In genomic region chr20:18128574-18128973, GRCh38 we compare ENCODE assay signal across 8 cellular contexts. TPM values are rescaled to one million over a fixed set of nuclear protein-coding genes. Genes with fewer than 3 reads are reported as not detected.
A peak's percentile ranks its signal among the peaks of the same experiment; 100 is the strongest.
DNase-seq lines count a peak whose midpoint lies in the region; ATAC-seq and TF ChIP-seq lines count a peak whose summit lies in the region.
"Not testable (repeated sequence)": the region's sequence is repeated elsewhere in the genome, so short reads cannot be mapped to it uniquely, and the experiment has no call there.

No MANE protein-coding gene starts in this region.

- POLR2A ChIA-PET in CD4-positive, alpha-beta memory T cell (lab: Charles Lee; ENCODE audit: partially characterized antibody); activated CD8-positive, alpha-beta T cell treated with anti-CD3 and anti-CD28 coated beads, Interleukin-2, amount 10 ng/mL, durations not matched to agents 7 days and 5 days (lab: Charles Lee): not testable (repeated sequence)

- TF ChIP-seq CTCF in NB4 (IDR thresholded peaks at IDR 0.05; ENCODE audit: low read depth, low read length), result not testable (repeated sequence)

- not testable (repeated sequence) for H3K4me1 Mint-ChIP-seq in CD4-positive, alpha-beta memory T cell; activated CD8-positive, alpha-beta T cell treated with anti-CD3 and anti-CD28 coated beads, Interleukin-2, amount 10 ng/mL, durations not matched to agents 7 days and 5 days (ENCODE audit: low read depth); activated naive CD4-positive, alpha-beta T cell treated with anti-CD3 and anti-CD28 coated beads, Interleukin-2, amount 50 U/mL, for 24 hours; naive B cell; stimulated activated naive CD8-positive, alpha-beta T cell treated with anti-CD3 and anti-CD28 coated beads, Interleukin-15, Interleukin-2, amounts not matched to agents 100 ng/mL and 50 ng/mL, for 24 hours (ENCODE audit: low read depth)

- H3K4me3 ChIP-seq in CD4-positive, alpha-beta memory T cell (ENCODE audit: low read length in 2 of 2); NB4 (ENCODE audit: low read depth, low read length): not testable (repeated sequence)

- CTCF ChIA-PET in CD4-positive, alpha-beta memory T cell (lab: Charles Lee; ENCODE audit: partially characterized antibody); activated CD8-positive, alpha-beta T cell treated with anti-CD3 and anti-CD28 coated beads, Interleukin-2, amount 10 ng/mL, durations not matched to agents 7 days and 5 days (lab: Charles Lee): not testable (repeated sequence)

- not testable (repeated sequence) for H3K27me3 Mint-ChIP-seq in CD4-positive, alpha-beta memory T cell; activated naive CD4-positive, alpha-beta T cell treated with anti-CD3 and anti-CD28 coated beads, Interleukin-2, amount 50 U/mL, for 24 hours; stimulated activated naive CD8-positive, alpha-beta T cell treated with anti-CD3 and anti-CD28 coated beads, Interleukin-15, Interleukin-2, amounts not matched to agents 100 ng/mL and 50 ng/mL, for 24 hours
- peaks cover 17% of the 10 kb centered on the region for H3K27me3 Mint-ChIP-seq in activated CD8-positive, alpha-beta T cell treated with anti-CD3 and anti-CD28 coated beads, Interleukin-2, amount 10 ng/mL, durations not matched to agents 7 days and 5 days (ENCODE audit: low read depth)
- H3K27me3 Mint-ChIP-seq in naive B cell, result peaks cover 16 to 18% (median 17%) of the 10 kb centered on the region in 3 donors

- ATAC-seq in activated CD8-positive, alpha-beta T cell treated with anti-CD3 and anti-CD28 coated beads, Interleukin-2, amount 10 ng/mL, durations not matched to agents 7 days and 5 days, result peak; percentile 33
- peak; percentile 35 to 43 for ATAC-seq in naive B cell (ENCODE audit: low read depth in 2 of 2)

- H3K36me3 Mint-ChIP-seq in CD4-positive, alpha-beta memory T cell; activated CD8-positive, alpha-beta T cell treated with anti-CD3 and anti-CD28 coated beads, Interleukin-2, amount 10 ng/mL, durations not matched to agents 7 days and 5 days (ENCODE audit: low read depth); activated naive CD4-positive, alpha-beta T cell treated with anti-CD3 and anti-CD28 coated beads, Interleukin-2, amount 50 U/mL, for 24 hours; naive B cell; stimulated activated naive CD8-positive, alpha-beta T cell treated with anti-CD3 and anti-CD28 coated beads, Interleukin-15, Interleukin-2, amounts not matched to agents 100 ng/mL and 50 ng/mL, for 24 hours (ENCODE audit: low read depth): not testable (repeated sequence)

- not testable (repeated sequence) for H3K4me1 ChIP-seq in CD4-positive, alpha-beta memory T cell (ENCODE audit: insufficient read depth, low read length)

- H3K9me3 ChIP-seq in CD4-positive, alpha-beta memory T cell (ENCODE audit: control insufficient read depth in 1 of 2, low read length in 2 of 2), result not testable (repeated sequence)

- H3K27ac ChIP-seq in CD4-positive, alpha-beta memory T cell (ENCODE audit: low read depth, low read length), result not testable (repeated sequence)

- DNase-seq in CD4-positive, alpha-beta memory T cell; naive B cell: not testable (repeated sequence)
- peak; percentile 65 for DNase-seq in KBM-7
- peak; percentile 24 for DNase-seq in NB4 (ENCODE audit: low read depth)
- DNase-seq in UCSD-AML1 (lab: John Stamatoyannopoulos, UW; ENCODE audit: unreplicated experiment), result peak; percentile 26
- DNase-seq in activated CD8-positive, alpha-beta T cell treated with anti-CD3 and anti-CD28 coated beads, Interleukin-2, amount 10 ng/mL, durations not matched to agents 7 days and 5 days, result peak; percentile 44

- H3K27ac Mint-ChIP-seq in CD4-positive, alpha-beta memory T cell, result peak overlapping the region in 5 of 7 donors; percentile 10 to 68 (median 25)
- H3K27ac Mint-ChIP-seq in activated CD8-positive, alpha-beta T cell treated with anti-CD3 and anti-CD28 coated beads, Interleukin-2, amount 10 ng/mL, durations not matched to agents 7 days and 5 days, result peak overlapping the region; percentile 40
- peak overlapping the region; percentile 91 for H3K27ac Mint-ChIP-seq in activated naive CD4-positive, alpha-beta T cell treated with anti-CD3 and anti-CD28 coated beads, Interleukin-2, amount 50 U/mL, for 24 hours
- H3K27ac Mint-ChIP-seq in naive B cell, result not testable (repeated sequence)
- H3K27ac Mint-ChIP-seq in stimulated activated naive CD8-positive, alpha-beta T cell treated with anti-CD3 and anti-CD28 coated beads, Interleukin-15, Interleukin-2, amounts not matched to agents 100 ng/mL and 50 ng/mL, for 24 hours, result peak overlapping the region; percentile 78

- not testable (repeated sequence) for H3K36me3 ChIP-seq in CD4-positive, alpha-beta memory T cell (ENCODE audit: insufficient read depth, low read length)

- not testable (repeated sequence) for TF ChIP-seq POLR2A in NB4 (IDR thresholded peaks at IDR 0.05; ENCODE audit: extremely low read depth, insufficient read length)

- intact Hi-C loops in CD4-positive, alpha-beta memory T cell (cut with micrococcal nuclease), result not testable (repeated sequence)

- in situ Hi-C loops in KBM-7 (cut with MboI; ENCODE audit: low pct_unique_long_range_greater_than_20kb, low sequenced_read_pairs), result not testable (repeated sequence)

- peak overlapping the region in 2 of 8 donors; percentile 7 to 34 for H3K4me3 Mint-ChIP-seq in CD4-positive, alpha-beta memory T cell
- not testable (repeated sequence) for H3K4me3 Mint-ChIP-seq in activated CD8-positive, alpha-beta T cell treated with anti-CD3 and anti-CD28 coated beads, Interleukin-2, amount 10 ng/mL, durations not matched to agents 7 days and 5 days; activated naive CD4-positive, alpha-beta T cell treated with anti-CD3 and anti-CD28 coated beads, Interleukin-2, amount 50 U/mL, for 24 hours; stimulated activated naive CD8-positive, alpha-beta T cell treated with anti-CD3 and anti-CD28 coated beads, Interleukin-15, Interleukin-2, amounts not matched to agents 100 ng/mL and 50 ng/mL, for 24 hours
- peak overlapping the region in 1 of 8 donors; percentile 11 for H3K4me3 Mint-ChIP-seq in naive B cell

- not testable (repeated sequence) for H3K9me3 Mint-ChIP-seq in CD4-positive, alpha-beta memory T cell; activated CD8-positive, alpha-beta T cell treated with anti-CD3 and anti-CD28 coated beads, Interleukin-2, amount 10 ng/mL, durations not matched to agents 7 days and 5 days (ENCODE audit: insufficient read depth); activated naive CD4-positive, alpha-beta T cell treated with anti-CD3 and anti-CD28 coated beads, Interleukin-2, amount 50 U/mL, for 24 hours; naive B cell; stimulated activated naive CD8-positive, alpha-beta T cell treated with anti-CD3 and anti-CD28 coated beads, Interleukin-15, Interleukin-2, amounts not matched to agents 100 ng/mL and 50 ng/mL, for 24 hours

- H3K27me3 ChIP-seq in CD4-positive, alpha-beta memory T cell (ENCODE audit: insufficient read depth, low read length), result not testable (repeated sequence)

RNA-seq across cellular contexts. Expression of gene KAT14, which starts 9.1 kb away (rescaled TPM):
- total RNA-seq in CD4-positive, alpha-beta memory T cell, result 10 to 100 TPM; 22.4 to 24.0 TPM
- polyA plus RNA-seq in CD4-positive, alpha-beta memory T cell, result 10 to 100 TPM; 14.7 to 18.1 TPM
- 10 to 100 TPM; 14.5 to 16.0 TPM for total RNA-seq in activated CD8-positive, alpha-beta T cell treated with anti-CD3 and anti-CD28 coated beads, Interleukin-2, amount 10 ng/mL, durations not matched to agents 7 days and 5 days
- polyA plus RNA-seq in naive B cell (ENCODE audit: low read depth in 6 of 6), result 10 to 100 TPM; 12.7 to 30.4 (median 18.3) TPM

RNA-seq across cellular contexts. Expression of gene PET117, which starts 9.1 kb away (rescaled TPM):
- 10 to 100 TPM; 14.1 to 15.0 TPM for total RNA-seq in CD4-positive, alpha-beta memory T cell
- polyA plus RNA-seq in CD4-positive, alpha-beta memory T cell, result 10 to 100 TPM; 23.9 to 40.9 TPM
- 10 to 100 TPM; 11.0 to 12.9 TPM for total RNA-seq in activated CD8-positive, alpha-beta T cell treated with anti-CD3 and anti-CD28 coated beads, Interleukin-2, amount 10 ng/mL, durations not matched to agents 7 days and 5 days
- 10 to 100 TPM; 22.4 to 58.3 (median 33.0) TPM for polyA plus RNA-seq in naive B cell (ENCODE audit: low read depth in 6 of 6)
